ENCODE assay signal across 25 cellular contexts in genomic region chr6:4661391-4661790, GRCh38.
"Had no signal": no experiment of that assay in that cellular context is flagged by ENCODE, and none has a peak within 500 bp of the region (broad histone marks: within the 10 kb centered on the region; RNA-seq: fewer than 3 reads in every experiment).

No MANE protein-coding gene starts in this region.

- H3K4me1 ChIP-seq: foreskin keratinocyte, left lung, pancreas, prostate gland, testis had no signal

- H3K27me3 Mint-ChIP-seq: activated CD4-positive, alpha-beta memory T cell treated with anti-CD3 and anti-CD28 coated beads for 36 hours had no signal

- DNase-seq: activated CD4-positive, alpha-beta memory T cell treated with anti-CD3 and anti-CD28 coated beads for 36 hours; activated CD4-positive, alpha-beta T cell treated with anti-CD3 and anti-CD28 coated beads, Interleukin-2, amount 10 ng/mL, durations not matched to agents 24 days and 14 days; activated CD4-positive, CD25-positive, alpha-beta regulatory T cell treated with anti-CD3 and anti-CD28 coated beads, Interleukin-2, amount 50 U/mL, for 72 hours; activated gamma-delta T cell treated with Interleukin-2 at 50 U/mL for 16 hours; activated naive CD4-positive, alpha-beta T cell treated with anti-CD3 and anti-CD28 coated beads, Interleukin-2, amount 50 U/mL, for 16 hours; activated T-cell treated with anti-CD3 and anti-CD28 coated beads, Interleukin-2, amount 50 U/mL, for 4 hours; amniotic stem cell; caudate nucleus; effector CD4-positive, alpha-beta T cell; foreskin keratinocyte; left lung; pancreas; stimulated activated CD4-positive, alpha-beta T cell treated with anti-CD3 and anti-CD28 coated beads, Interleukin-15, amount 100 ng/mL, for 24 hours; stimulated activated naive CD4-positive, alpha-beta T cell; testis; trophoblast cell; WERI-Rb-1 had no signal

- H3K27me3 ChIP-seq: esophagus muscularis mucosa, foreskin keratinocyte, heart right ventricle, left lung, neutrophil, pancreas, testis had no signal

- H3K27ac ChIP-seq: esophagus muscularis mucosa, foreskin keratinocyte, left lung, neutrophil, pancreas, prostate gland, testis, WERI-Rb-1 had no signal

- H3K36me3 Mint-ChIP-seq: activated CD4-positive, alpha-beta memory T cell treated with anti-CD3 and anti-CD28 coated beads for 36 hours had no signal

- H3K4me1 Mint-ChIP-seq: activated CD4-positive, alpha-beta T cell treated with anti-CD3 and anti-CD28 coated beads, Interleukin-2, amount 10 ng/mL, durations not matched to agents 24 days and 14 days; activated T-helper 17 cell treated with anti-CD3 and anti-CD28 coated beads, Interleukin-2, amount 50 U/mL, for 72 hours had no signal

- H3K4me3 Mint-ChIP-seq: activated CD4-positive, alpha-beta memory T cell treated with anti-CD3 and anti-CD28 coated beads for 36 hours; activated CD4-positive, alpha-beta T cell treated with anti-CD3 and anti-CD28 coated beads, Interleukin-2, amount 10 ng/mL, durations not matched to agents 24 days and 14 days; activated T-cell treated with anti-CD3 and anti-CD28 coated beads, Interleukin-2, amount 50 U/mL, for 4 hours; activated T-helper 17 cell treated with anti-CD3 and anti-CD28 coated beads, Interleukin-2, amount 50 U/mL, for 72 hours; dendritic cell treated with granulocyte-macrophage colony-stimulating factor and Interleukin-4, amounts not matched to agents 40 ng/mL and 50 ng/mL, for 4 days; nephron had no signal

- H3K4me3 ChIP-seq: esophagus muscularis mucosa, left lung, lung, pancreas, prostate gland, testis had no signal

- H3K36me3 ChIP-seq: esophagus muscularis mucosa, heart right ventricle, left lung, neutrophil, pancreas, prostate gland, WERI-Rb-1 had no signal

- ATAC-seq: activated T-helper 17 cell treated with anti-CD3 and anti-CD28 coated beads, Interleukin-2, amount 50 U/mL, for 72 hours; foreskin keratinocyte; left lung; pancreas had no signal

- H3K27ac Mint-ChIP-seq: activated CD4-positive, alpha-beta memory T cell treated with anti-CD3 and anti-CD28 coated beads for 36 hours; activated CD4-positive, alpha-beta T cell treated with anti-CD3 and anti-CD28 coated beads, Interleukin-2, amount 10 ng/mL, durations not matched to agents 24 days and 14 days; activated T-helper 17 cell treated with anti-CD3 and anti-CD28 coated beads, Interleukin-2, amount 50 U/mL, for 72 hours; dendritic cell treated with granulocyte-macrophage colony-stimulating factor and Interleukin-4, amounts not matched to agents 40 ng/mL and 50 ng/mL, for 4 days; nephron had no signal

- H3K9me3 Mint-ChIP-seq: activated CD4-positive, alpha-beta memory T cell treated with anti-CD3 and anti-CD28 coated beads for 36 hours; activated CD4-positive, alpha-beta T cell treated with anti-CD3 and anti-CD28 coated beads, Interleukin-2, amount 10 ng/mL, durations not matched to agents 24 days and 14 days; activated T-cell treated with anti-CD3 and anti-CD28 coated beads, Interleukin-2, amount 50 U/mL, for 4 hours; activated T-helper 17 cell treated with anti-CD3 and anti-CD28 coated beads, Interleukin-2, amount 50 U/mL, for 72 hours; dendritic cell treated with granulocyte-macrophage colony-stimulating factor and Interleukin-4, amounts not matched to agents 40 ng/mL and 50 ng/mL, for 4 days had no signal

- H3K9me3 ChIP-seq: esophagus muscularis mucosa, heart right ventricle, left lung, neutrophil, pancreas, prostate gland, testis had no signal
